20 cellular contexts compared by ENCODE assay signal in genomic region chr11:8749202-8749601, GRCh38.
DNase-seq lines count a peak whose midpoint lies in the region; ATAC-seq, FAIRE-seq and TF ChIP-seq lines count a peak whose summit lies in the region.
"Had no signal": no experiment of that assay in that cellular context is flagged by ENCODE, and none has a peak within 500 bp of the region (broad histone marks: within the 10 kb centered on the region; RNA-seq: fewer than 3 reads in every experiment).

No MANE protein-coding gene starts in this region.

- peaks cover 4 to 29% (median 23%) of the 10 kb centered on the region in 10 experiments; a peak in 19 of 20 replicates for H3K4me1 ChIP-seq in BLaER1 treated with 17β-estradiol and CSF1 and Interleukin-3, amounts not matched to agents 10 nM and 100 nM
- H3K4me1 ChIP-seq in H1 (replicated peaks in 1 of 4; ENCODE audit: control insufficient read depth in 3 of 4, insufficient read depth in 4 of 4, low read length in 3 of 4) (peaks cover 0 to 7% (median 1%) of the 10 kb centered on the region in 4 experiments; a peak in 2 of 7 replicates), neuronal stem cell (ENCODE audit: control insufficient read depth in 2 of 2, insufficient read depth in 1 of 2, low read depth in 1 of 2, low read length in 2 of 2) (peaks cover 0 to 3% of the 10 kb centered on the region in 2 donors), H9 (ENCODE audit: insufficient read depth, low read length) (peaks cover 2% of the 10 kb centered on the region; the same call in 1 of the 2 replicates)

- TF ChIP-seq POLR2A in H1 (IDR thresholded peaks at IDR 0.05; ENCODE audit: control extremely low read depth in 1 of 2, low read depth in 2 of 2, low read length in 2 of 2): no peak

- no peak for TF ChIP-seq RAD21 in H1 (IDR thresholded peaks at IDR 0.05 in 1 of 2, conservative IDR thresholded peaks at IDR 0.05 in 1 of 2; ENCODE audit: low read depth in 2 of 2, low read length in 2 of 2)

- TF ChIP-seq EP300 in H1 (IDR thresholded peaks at IDR 0.05; ENCODE audit: borderline replicate concordance in 1 of 2, low read depth in 2 of 2, low read length in 2 of 2): no peak

- 0 out of 2 replicates have a peak overlapping the region, but pooled peaks have one; percentile 28 for H2BK12ac ChIP-seq in H1 (ENCODE audit: low read depth, low read length)
- no peak overlapping the region for H2BK12ac ChIP-seq in neuronal stem cell (ENCODE audit: low read length)
- H2BK12ac ChIP-seq in H9 (ENCODE audit: insufficient read length, low read depth, low read length): no peak overlapping the region

- H3K27me3 Mint-ChIP-seq in H9 (ENCODE audit: low read depth): no peaks in the 10 kb centered on the region

- H3T11ph ChIP-seq in H9 (ENCODE audit: low read length): no peak overlapping the region

- no peak overlapping the region for H3K9ac ChIP-seq in BLaER1 treated with 17β-estradiol and CSF1 and Interleukin-3, amounts not matched to agents 10 nM and 100 nM
- no peak overlapping the region for H3K9ac ChIP-seq in H1 (replicated peaks in 1 of 4; ENCODE audit: extremely low read depth in 1 of 4, low read depth in 3 of 4, low read length in 3 of 4)
- no peak overlapping the region for H3K9ac ChIP-seq in neuronal stem cell (ENCODE audit: low read depth, low read length, poor library complexity)
- H3K9ac ChIP-seq in H9 (ENCODE audit: extremely low read depth, insufficient read length, low read length): no peak overlapping the region

- no peak overlapping the region for H3K4ac ChIP-seq in H1 (replicated peaks; ENCODE audit: insufficient read length, low read depth, low read length)
- no peak overlapping the region for H3K4ac ChIP-seq in neuronal stem cell (ENCODE audit: low read length)
- H3K4ac ChIP-seq in H9 (ENCODE audit: low read depth, low read length): no peak overlapping the region

- H3K4me3 Mint-ChIP-seq in H9: no peak overlapping the region
- H3K4me3 Mint-ChIP-seq: CD8-positive, alpha-beta T cell; HFFc6 had no signal

- no peaks in the 10 kb centered on the region for H3K36me3 ChIP-seq in BLaER1 treated with 17β-estradiol and CSF1 and Interleukin-3, amounts not matched to agents 10 nM and 100 nM
- no peaks in the 10 kb centered on the region for H3K36me3 ChIP-seq in H1 (ENCODE audit: control insufficient read depth in 2 of 4, insufficient read depth in 4 of 4, low read length in 3 of 4)
- peaks cover 8 to 40% of the 10 kb centered on the region in 2 donors for H3K36me3 ChIP-seq in neuronal stem cell (replicated peaks in 1 of 2; ENCODE audit: control insufficient read depth in 2 of 2, insufficient read depth in 2 of 2, low read length in 2 of 2)

- peak; percentile 90 for ATAC-seq in left lobe of liver
- no peak for ATAC-seq in GM19023 (IDR thresholded peaks at IDR 0.05; ENCODE audit: unreplicated experiment)
- ATAC-seq in GM18502 (IDR thresholded peaks at IDR 0.05; ENCODE audit: poor library complexity, unreplicated experiment): no peak
- ATAC-seq: A549; CD8-positive, alpha-beta T cell had no signal

- H4K5ac ChIP-seq in H1 (ENCODE audit: insufficient read length, low read depth, low read length) (no peak overlapping the region), H9 (ENCODE audit: insufficient read length, low read depth, low read length) (no peak overlapping the region)

- no peak overlapping the region for H2BK5ac ChIP-seq in H1 (ENCODE audit: low read depth, low read length)
- peak overlapping the region; percentile 46 for H2BK5ac ChIP-seq in neuronal stem cell (ENCODE audit: low read length)
- no peak overlapping the region for H2BK5ac ChIP-seq in H9 (ENCODE audit: insufficient read length, low read length)

- no peak overlapping the region for H3K23ac ChIP-seq in H1 (ENCODE audit: insufficient read length)
- no peak overlapping the region for H3K23ac ChIP-seq in neuronal stem cell (ENCODE audit: low read depth, low read length, poor library complexity)
- H3K23ac ChIP-seq in H9 (ENCODE audit: insufficient read length, low read depth, low read length): no peak overlapping the region

- H2AK5ac ChIP-seq in H1 (ENCODE audit: low read depth, low read length) (no peak overlapping the region; the same call in 1 of the 2 replicates), neuronal stem cell (ENCODE audit: low read depth, low read length) (no peak overlapping the region), H9 (ENCODE audit: insufficient read length, low read length) (no peak overlapping the region)

- H3K36me3 Mint-ChIP-seq in H9 (ENCODE audit: insufficient read depth in 1 of 3, low read depth in 3 of 3): peaks cover 7 to 11% (median 10%) of the 10 kb centered on the region in 3 experiments; a peak in 4 of 7 replicates
- H3K36me3 Mint-ChIP-seq: CD8-positive, alpha-beta T cell had no signal

- H2BK20ac ChIP-seq in H1 (ENCODE audit: low read length) (no peak overlapping the region), H9 (ENCODE audit: low read depth, low read length, poor library complexity, severe bottlenecking) (no peak overlapping the region)

- peaks cover 0 to 17% (median 9%) of the 10 kb centered on the region in 11 experiments; a peak in 12 of 22 replicates for H3K9me3 ChIP-seq in BLaER1 treated with 17β-estradiol and CSF1 and Interleukin-3, amounts not matched to agents 10 nM and 100 nM (replicated peaks in 1 of 11)
- H3K9me3 ChIP-seq in H1 (ENCODE audit: insufficient read depth in 2 of 2, low read depth in 1 of 2, low read length in 1 of 2) (no peaks in the 10 kb centered on the region), neuronal stem cell (replicated peaks in 1 of 2; ENCODE audit: control insufficient read depth in 2 of 2, insufficient read depth in 1 of 2, low read depth in 1 of 2, low read length in 2 of 2) (no peaks in the 10 kb centered on the region), H9 (ENCODE audit: control insufficient read depth, low read depth, low read length) (no peaks in the 10 kb centered on the region)
- H3K9me3 ChIP-seq: A549 had no signal

- H3K27ac ChIP-seq in BLaER1 treated with 17β-estradiol and CSF1 and Interleukin-3, amounts not matched to agents 10 nM and 100 nM: no peak overlapping the region
- H3K27ac ChIP-seq in H1 (ENCODE audit: low read depth, low read length) (no peak overlapping the region), neuronal stem cell (replicated peaks; ENCODE audit: low read length) (no peak overlapping the region), H9 (ENCODE audit: insufficient read length, low read depth, low read length) (no peak overlapping the region)
- H3K27ac ChIP-seq: A549 had no signal

- no peak for FAIRE-seq in H1 (lab: Jason Lieb, UNC)
- FAIRE-seq: A549, GM12891, H54 had no signal

- H3K23me2 ChIP-seq in H1 (ENCODE audit: low read depth, low read length) (no peaks in the 10 kb centered on the region), H9 (ENCODE audit: insufficient read length, low read depth, low read length, poor library complexity, severe bottlenecking) (no peaks in the 10 kb centered on the region)

- CTCF ChIA-PET in H1 (lab: Charles Lee; ENCODE audit: partially characterized antibody): interaction anchor here (1.0 to 3.4 kb wide), 3 partner anchors 11 to 145 kb away, joined by 3 to 22 read pairs (median 3); a partner anchor contains a TSS

- peak overlapping the region in 6 of 11 experiments; percentile 50 to 81 (median 77); a peak in 11 of 22 replicates for H3K4me2 ChIP-seq in BLaER1 treated with 17β-estradiol and CSF1 and Interleukin-3, amounts not matched to agents 10 nM and 100 nM
- no peak overlapping the region for H3K4me2 ChIP-seq in H1 (ENCODE audit: insufficient read depth in 1 of 2, low read depth in 2 of 2, low read length in 2 of 2)
- no peak overlapping the region for H3K4me2 ChIP-seq in neuronal stem cell (ENCODE audit: insufficient read depth, low read length, poor library complexity, severe bottlenecking)
- H3K4me2 ChIP-seq in H9 (ENCODE audit: insufficient read depth, insufficient read length, low read length): no peak overlapping the region
- H3K4me2 ChIP-seq: A549 had no signal

- H2AFZ ChIP-seq in H1 (ENCODE audit: low read length) (no peak overlapping the region), neuronal stem cell (ENCODE audit: low read length) (no peak overlapping the region), H9 (ENCODE audit: low read length) (no peak overlapping the region)

- H3K27ac Mint-ChIP-seq in H9: no peak overlapping the region
- H3K27ac Mint-ChIP-seq: CD8-positive, alpha-beta T cell; HFFc6 had no signal

- 82% methylated on average over 2 of the region's 2 CpGs; no CpG with 5 or more reads in 1 of the 2 experiments for WGBS in H1 (ENCODE audit: extremely low coverage in 1 of 2, insufficient coverage in 1 of 2, insufficient read length in 1 of 2, insufficient replicate concordance in 2 of 2, low coverage in 1 of 2, low lambda C conversion rate in 2 of 2, missing lambda C conversion rate in 1 of 2), 2 experiments
- WGBS in neuronal stem cell (ENCODE audit: extremely low coverage in 2 of 2, insufficient read length in 2 of 2, insufficient replicate concordance in 1 of 2), 2 donors: no CpG with 5 or more reads among the region's 2 CpGs
- WGBS in H9 (ENCODE audit: extremely low coverage, insufficient read length, low lambda C conversion rate): no CpG with 5 or more reads among the region's 2 CpGs

- no peaks in the 10 kb centered on the region for H3K27me3 ChIP-seq in BLaER1 treated with 17β-estradiol and CSF1 and Interleukin-3, amounts not matched to agents 10 nM and 100 nM
- peaks cover 0 to 2% (median 0%) of the 10 kb centered on the region in 4 experiments; a peak in 1 of 7 replicates for H3K27me3 ChIP-seq in H1 (replicated peaks in 1 of 4; ENCODE audit: control insufficient read depth in 3 of 4, extremely low read depth in 1 of 4, insufficient read depth in 3 of 4, low read length in 3 of 4)
- no peaks in the 10 kb centered on the region for H3K27me3 ChIP-seq in neuronal stem cell (ENCODE audit: control insufficient read depth in 3 of 3, insufficient read depth in 3 of 3, low read depth in 1 of 3, low read length in 3 of 3)
- no peaks in the 10 kb centered on the region for H3K27me3 ChIP-seq in H9 (ENCODE audit: insufficient read depth, low read length)

- H3K56ac ChIP-seq in H1 (replicated peaks; ENCODE audit: insufficient read length, low read depth, low read length) (no peak overlapping the region), H9 (ENCODE audit: insufficient read length, low read depth, low read length) (no peak overlapping the region)

- H4K91ac ChIP-seq in H1 (replicated peaks; ENCODE audit: insufficient read length, low read length) (no peak overlapping the region), neuronal stem cell (ENCODE audit: low read depth, low read length, poor library complexity) (no peak overlapping the region), H9 (ENCODE audit: insufficient read length, low read depth, low read length) (no peak overlapping the region)

- H2BK15ac ChIP-seq in H1 (ENCODE audit: low read length) (no peak overlapping the region), neuronal stem cell (ENCODE audit: low read length) (no peak overlapping the region), H9 (ENCODE audit: low read depth, low read length) (no peak overlapping the region)

- DNase-seq in H1 (ENCODE audit: low read depth in 1 of 2, low spot score in 2 of 2) (no peak), left lobe of liver (ENCODE audit: low spot score) (no peak), neuronal stem cell (ENCODE audit: low spot score) (no peak), H9 (no peak), GM10266 (ENCODE audit: extremely low spot score) (no peak)
- DNase-seq: CD8-positive, alpha-beta T cell; DMS53; EL; HFFc6; KBM-7; NCI-H1694 treated with DMSO at 0.1 percent for 48 hours; NCI-H510A treated with DMSO at 0.1 percent for 48 hours; NCI-H774; SHP77 treated with DMSO at 0.1 percent for 48 hours had no signal

- H2BK120ac ChIP-seq in H1 (replicated peaks; ENCODE audit: low read depth, low read length) (no peak overlapping the region), neuronal stem cell (ENCODE audit: low read depth, low read length) (no peak overlapping the region), H9 (ENCODE audit: low read depth, low read length, poor library complexity, severe bottlenecking) (no peak overlapping the region)

- H3K14ac ChIP-seq in H1 (ENCODE audit: insufficient read length): no peak overlapping the region
- no peak overlapping the region for H3K14ac ChIP-seq in neuronal stem cell (ENCODE audit: low read length)
- H3K14ac ChIP-seq in H9 (ENCODE audit: insufficient read depth, low read length): no peak overlapping the region

- peaks cover 4 to 9% of the 10 kb centered on the region in 2 experiments; a peak in 3 of 5 replicates for H3K9me3 Mint-ChIP-seq in H9
- H3K9me3 Mint-ChIP-seq: CD8-positive, alpha-beta T cell; HFFc6 had no signal

- no peak overlapping the region for H3K18ac ChIP-seq in H1 (ENCODE audit: extremely low read depth, low read length)
- no peak overlapping the region for H3K18ac ChIP-seq in neuronal stem cell (ENCODE audit: low read length)
- H3K18ac ChIP-seq in H9 (ENCODE audit: insufficient read length, low read depth, low read length): no peak overlapping the region

- no peak for TF ChIP-seq CTCF in H1 (IDR thresholded peaks at IDR 0.05; ENCODE audit: control extremely low read depth in 1 of 3, insufficient read depth in 1 of 3, low read depth in 1 of 3, low read length in 3 of 3)
- no peak for TF ChIP-seq CTCF in H9 (conservative IDR thresholded peaks at IDR 0.05)
- TF ChIP-seq CTCF in GM10266 (IDR thresholded peaks at IDR 0.05; ENCODE audit: control insufficient read depth, insufficient read depth, low read depth, missing control alignments): no peak

- H4K20me1 ChIP-seq in BLaER1 treated with 17β-estradiol and CSF1 and Interleukin-3, amounts not matched to agents 10 nM and 100 nM: no peaks in the 10 kb centered on the region
- no peaks in the 10 kb centered on the region for H4K20me1 ChIP-seq in H1 (replicated peaks in 1 of 2; ENCODE audit: control insufficient read depth in 1 of 2, insufficient read depth in 2 of 2, low read length in 2 of 2)
- H4K20me1 ChIP-seq in H9 (ENCODE audit: control insufficient read depth, insufficient read depth, insufficient read length): no peaks in the 10 kb centered on the region

- H4K8ac ChIP-seq in H1 (ENCODE audit: extremely low read depth, insufficient read depth, low read length): no peak overlapping the region
- no peak overlapping the region for H4K8ac ChIP-seq in neuronal stem cell (ENCODE audit: low read depth, low read length)
- no peak overlapping the region for H4K8ac ChIP-seq in H9 (replicated peaks; ENCODE audit: insufficient read length, low read depth, low read length)

- H3K79me2 ChIP-seq in H1 (ENCODE audit: control insufficient read depth in 1 of 2, insufficient read depth in 2 of 2, low read length in 2 of 2): no peaks in the 10 kb centered on the region
- H3K79me2 ChIP-seq in H9 (ENCODE audit: insufficient read depth, low read length): no peaks in the 10 kb centered on the region

- no peaks in the 10 kb centered on the region for H3K79me1 ChIP-seq in H1 (ENCODE audit: low read depth, low read length)
- H3K79me1 ChIP-seq in neuronal stem cell (ENCODE audit: low read depth, low read length): no peaks in the 10 kb centered on the region
- H3K79me1 ChIP-seq in H9 (ENCODE audit: insufficient read depth, low read depth, low read length, poor library complexity, severe bottlenecking): no peaks in the 10 kb centered on the region

- peaks cover 11 to 15% of the 10 kb centered on the region in 2 experiments for H3K4me1 Mint-ChIP-seq in H9

- H3K4me3 ChIP-seq in BLaER1 treated with 17β-estradiol and CSF1 and Interleukin-3, amounts not matched to agents 10 nM and 100 nM: no peak overlapping the region
- no peak overlapping the region for H3K4me3 ChIP-seq in H1 (ENCODE audit: extremely low read depth in 1 of 4, insufficient read depth in 2 of 4, low read depth in 3 of 4, low read length in 4 of 4)
- no peak overlapping the region for H3K4me3 ChIP-seq in neuronal stem cell (ENCODE audit: low read length in 2 of 2)
- H3K4me3 ChIP-seq: A549 had no signal

- POLR2A ChIA-PET in H1 (lab: Charles Lee; ENCODE audit: partially characterized antibody): interaction anchor here (1.4 kb wide), 1 partner anchor 55 kb away, joined by 3 read pairs; no protein-coding TSS in a partner anchor

Comparison
In these comparisons a context has a peak if more than half of its experiments do, and no peak if none do; other contexts are left out.
1. H3K4me2 ChIP-seq: peak in BLaER1 treated with 17β-estradiol and CSF1 and Interleukin-3, amounts not matched to agents 10 nM and 100 nM (6 of 11); none in H1 (0 of 2), neuronal stem cell (single experiment) and H9 (single experiment).